ENCODE assay signal across 8 cellular contexts in the genomic region with DNA sequence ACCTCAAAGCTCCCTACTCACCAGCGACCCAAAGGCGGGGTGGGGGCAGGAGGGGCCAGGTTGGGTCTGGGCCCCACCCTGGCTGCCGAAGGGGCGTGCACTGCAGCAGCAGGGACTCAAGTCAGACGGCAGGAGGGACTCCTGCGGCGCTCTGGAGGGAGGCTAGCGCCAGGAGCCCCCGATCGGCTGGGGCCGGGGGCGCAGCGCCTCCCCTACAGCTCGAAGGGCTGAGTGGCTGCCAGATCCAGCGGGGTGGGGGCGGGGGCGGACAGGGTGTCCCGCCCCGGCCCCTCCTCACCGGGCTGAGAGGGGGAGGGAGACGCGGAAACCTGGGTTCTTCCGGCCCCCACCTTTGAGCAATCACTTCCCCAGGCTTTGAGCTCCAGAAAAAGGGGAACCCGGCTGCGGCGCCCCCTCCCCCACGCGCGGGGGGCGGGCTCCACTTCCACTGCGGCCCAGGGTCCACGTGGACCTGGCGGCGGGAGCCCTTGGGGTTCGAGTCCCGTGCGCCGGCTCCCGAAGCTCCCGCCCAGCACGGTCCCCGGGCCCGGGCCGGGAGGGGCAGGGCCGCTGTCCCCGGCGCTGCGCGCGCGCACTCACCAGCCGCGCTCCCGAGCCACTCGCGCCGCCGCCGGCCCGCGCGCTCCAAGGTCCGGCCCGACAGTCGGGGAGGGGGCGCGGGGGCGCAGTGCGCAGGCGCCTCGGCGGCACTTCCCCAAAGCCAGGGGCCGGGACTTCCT. TPM values are rescaled to one million over a fixed set of nuclear protein-coding genes. Genes with fewer than 3 reads are reported as not detected.
DNase-seq lines count a peak whose midpoint lies in the region; ATAC-seq and TF ChIP-seq lines count a peak whose summit lies in the region.

A gene with protein sequence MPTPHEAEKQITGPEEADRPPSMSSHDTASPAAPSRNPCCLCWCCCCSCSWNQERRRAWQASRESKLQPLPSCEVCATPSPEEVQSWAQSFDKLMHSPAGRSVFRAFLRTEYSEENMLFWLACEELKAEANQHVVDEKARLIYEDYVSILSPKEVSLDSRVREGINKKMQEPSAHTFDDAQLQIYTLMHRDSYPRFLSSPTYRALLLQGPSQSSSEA (minus strand): TSS at position 246 of the 740 bp plus-strand sequence. CDS start 2,632 bp downstream, outside the sequence.

- intact Hi-C loops in left lung (cut with DNase I): no loop called here

- H3K4me3 ChIP-seq in GM12864 (ENCODE audit: low read depth, low read length) (peak within 1 kb of the TSS; percentile 92), left lung (peak within 1 kb of the TSS; percentile 69 to 92)

- no peaks in the 10 kb centered on the region for H3K9me3 ChIP-seq in left lung

- TF ChIP-seq CTCF in GM12864 (IDR thresholded peaks at IDR 0.05; ENCODE audit: low read depth, low read length, missing control alignments): no peak
- peak in 1 of 2 donors; percentile 7 for TF ChIP-seq CTCF in left lung (IDR thresholded peaks at IDR 0.05)

- DNase-seq in GM12864 (ENCODE audit: low read depth): no peak
- DNase-seq in NCI-H226: peak; percentile 57
- DNase-seq in activated CD4-positive, alpha-beta T cell treated with anti-CD3 and anti-CD28 coated beads for 48 hours: peak; percentile 64
- DNase-seq in dermis blood vessel endothelial cell: peak; percentile 79
- DNase-seq in left lung: peak; percentile 90 to 96
- DNase-seq in stimulated activated CD4-positive, alpha-beta T cell treated with anti-CD3 and anti-CD28 coated beads, Interleukin-4, amount 100 ng/mL, for 24 hours: peak; percentile 62

- H3K27ac ChIP-seq in left lung: peak within 1 kb of the TSS; percentile 72 to 93

- peaks cover 0 to 18% of the 10 kb centered on the region in 2 donors for H3K36me3 ChIP-seq in left lung

- H3K4me1 ChIP-seq in left lung: peaks cover 22 to 64% of the 10 kb centered on the region in 2 donors

- ATAC-seq in HG02610 (IDR thresholded peaks at IDR 0.05; ENCODE audit: unreplicated experiment) (peak; percentile 32), left lung (peak; percentile 66), HG02884 (IDR thresholded peaks at IDR 0.05; ENCODE audit: unreplicated experiment) (no peak)

- peaks cover 8 to 17% of the 10 kb centered on the region in 2 donors for H3K27me3 ChIP-seq in left lung

RNA-seq across cellular contexts. Expression of the gene that starts here (rescaled TPM):
- total RNA-seq in dermis blood vessel endothelial cell (29.3 and 44.6 TPM in 2 replicates), left lung (10 to 100 TPM; 23.4 to 63.9 TPM)
